Comparison of ENCODE assay signal across 14 cellular contexts in genomic region chr10:100887761-100888296, GRCh38.
"Had no signal": no experiment of that assay in that cellular context is flagged by ENCODE, and none has a peak within 500 bp of the region (broad histone marks: within the 10 kb centered on the region; RNA-seq: fewer than 3 reads in every experiment).

No MANE protein-coding gene starts in this region.

- H3K27me3 ChIP-seq: adrenal gland had no signal

- H3K4me3 Mint-ChIP-seq: activated CD4-positive, alpha-beta memory T cell treated with anti-CD3 and anti-CD28 coated beads, Interleukin-2, amount 10 ng/mL, durations not matched to agents 7 days and 5 days; activated T-helper 1 cell treated with anti-CD3 and anti-CD28 coated beads, Interleukin-12 subunit alpha, Interleukin-12 subunit beta, Interleukin-2, Interleukin-4 antibody, amounts not matched to agents 30 ng/mL and 10 ng/mL and 1 ng/mL, durations not matched to agents 14 hours and 24 hours and 36 hours; central memory CD8-positive, alpha-beta T cell; dendritic cell treated with granulocyte-macrophage colony-stimulating factor and Interleukin-4, amounts not matched to agents 40 ng/mL and 50 ng/mL, for 4 days; natural killer cell treated with Interleukin-12 subunit alpha and Interleukin-12 subunit beta and Interleukin-15 and Interleukin-18, amount 100 ng/mL, for 72 hours had no signal

- H3K27ac Mint-ChIP-seq: activated CD4-positive, alpha-beta memory T cell treated with anti-CD3 and anti-CD28 coated beads, Interleukin-2, amount 10 ng/mL, durations not matched to agents 7 days and 5 days; activated T-helper 1 cell treated with anti-CD3 and anti-CD28 coated beads, Interleukin-12 subunit alpha, Interleukin-12 subunit beta, Interleukin-2, Interleukin-4 antibody, amounts not matched to agents 30 ng/mL and 10 ng/mL and 1 ng/mL, durations not matched to agents 14 hours and 24 hours and 36 hours; dendritic cell treated with granulocyte-macrophage colony-stimulating factor and Interleukin-4, amounts not matched to agents 40 ng/mL and 50 ng/mL, for 4 days; natural killer cell treated with Interleukin-12 subunit alpha and Interleukin-12 subunit beta and Interleukin-15 and Interleukin-18, amount 100 ng/mL, for 72 hours had no signal

- H3K4me3 ChIP-seq: adrenal gland, prostate gland had no signal

- H3K27ac ChIP-seq: prostate gland had no signal

- H3K4me1 Mint-ChIP-seq: activated CD4-positive, alpha-beta memory T cell treated with anti-CD3 and anti-CD28 coated beads, Interleukin-2, amount 10 ng/mL, durations not matched to agents 7 days and 5 days; central memory CD8-positive, alpha-beta T cell had no signal

- H3K9me3 ChIP-seq: adrenal gland, prostate gland had no signal

- H3K9me3 Mint-ChIP-seq: activated CD4-positive, alpha-beta memory T cell treated with anti-CD3 and anti-CD28 coated beads, Interleukin-2, amount 10 ng/mL, durations not matched to agents 7 days and 5 days; activated T-helper 1 cell treated with anti-CD3 and anti-CD28 coated beads, Interleukin-12 subunit alpha, Interleukin-12 subunit beta, Interleukin-2, Interleukin-4 antibody, amounts not matched to agents 30 ng/mL and 10 ng/mL and 1 ng/mL, durations not matched to agents 14 hours and 24 hours and 36 hours; central memory CD8-positive, alpha-beta T cell; dendritic cell treated with granulocyte-macrophage colony-stimulating factor and Interleukin-4, amounts not matched to agents 40 ng/mL and 50 ng/mL, for 4 days; natural killer cell treated with Interleukin-12 subunit alpha and Interleukin-12 subunit beta and Interleukin-15 and Interleukin-18, amount 100 ng/mL, for 72 hours had no signal

- DNase-seq: activated CD4-positive, alpha-beta memory T cell treated with anti-CD3 and anti-CD28 coated beads, Interleukin-2, amount 10 ng/mL, durations not matched to agents 7 days and 5 days; activated CD4-positive, CD25-positive, alpha-beta regulatory T cell treated with anti-CD3 and anti-CD28 coated beads, Interleukin-2, amount 50 U/mL, for 72 hours; activated CD8-positive, alpha-beta memory T cell treated with anti-CD3 and anti-CD28 coated beads, Interleukin-2, amount 50 U/mL, for 4 hours; activated naive CD4-positive, alpha-beta T cell treated with anti-CD3 and anti-CD28 coated beads, Interleukin-2, amount 50 U/mL, for 16 hours; hippocampal formation; mammary epithelial cell; stimulated activated CD8-positive, alpha-beta memory T cell treated with anti-CD3 and anti-CD28 coated beads, Interleukin-4, amount 100 ng/mL, for 48 hours; stimulated activated naive CD8-positive, alpha-beta T cell treated with anti-CD3 and anti-CD28 coated beads, Interleukin-15, Interleukin-2, amounts not matched to agents 100 U/mL and 50 U/mL, for 24 hours had no signal

- H3K4me1 ChIP-seq: prostate gland had no signal

- ATAC-seq: natural killer cell treated with Interleukin-12 subunit alpha and Interleukin-12 subunit beta and Interleukin-15 and Interleukin-18, amount 100 ng/mL, for 72 hours; stimulated activated naive CD8-positive, alpha-beta T cell treated with anti-CD3 and anti-CD28 coated beads, Interleukin-15, Interleukin-2, amounts not matched to agents 100 U/mL and 50 U/mL, for 24 hours had no signal

- H3K36me3 Mint-ChIP-seq: natural killer cell treated with Interleukin-12 subunit alpha and Interleukin-12 subunit beta and Interleukin-15 and Interleukin-18, amount 100 ng/mL, for 72 hours had no signal

- H3K36me3 ChIP-seq: adrenal gland, prostate gland had no signal
